In genomic region chr12:110661337-110661972, GRCh38 we compare ENCODE assay signal across 8 cellular contexts. TPM values are rescaled to one million over a fixed set of nuclear protein-coding genes. Genes with fewer than 3 reads are reported as not detected.
DNase-seq lines count a peak whose midpoint lies in the region; ATAC-seq and FAIRE-seq lines count a peak whose summit lies in the region.

No MANE protein-coding gene starts in this region.

- intact Hi-C loops in sciatic nerve (cut with DNase I), result no loop called here

- H3K4me2 ChIP-seq in BLaER1, result peak overlapping the region; percentile 88

- peak overlapping the region; percentile 89 for H3K27ac ChIP-seq in BLaER1

- H3K4me3 ChIP-seq in BLaER1, result peak overlapping the region; percentile 50

- H3K9me3 ChIP-seq in BLaER1, result peaks cover 30% of the 10 kb centered on the region

- FAIRE-seq in frontal cortex (lab: Jason Lieb, UNC), result no peak

- ATAC-seq in GM19395 (IDR thresholded peaks at IDR 0.05; ENCODE audit: unreplicated experiment) (peak; percentile 86), HG03378 (IDR thresholded peaks at IDR 0.05; ENCODE audit: unreplicated experiment) (peak; percentile 87), sciatic nerve (peak; percentile 57)

- peak overlapping the region; percentile 72 for H3K9ac ChIP-seq in BLaER1

- H3K4me1 ChIP-seq in BLaER1, result peaks cover 61% of the 10 kb centered on the region

- no peaks in the 10 kb centered on the region for H4K20me1 ChIP-seq in BLaER1

- peaks cover 38% of the 10 kb centered on the region for H3K36me3 ChIP-seq in BLaER1

- no peaks in the 10 kb centered on the region for H3K27me3 ChIP-seq in BLaER1

- DNase-seq in activated T-cell treated with anti-CD3 and anti-CD28 coated beads for 24 hours (ENCODE audit: low read depth) (peak; percentile 51), sciatic nerve (ENCODE audit: low spot score) (peak; percentile 61), NCI-H128 (lab: John Stamatoyannopoulos, UW; ENCODE audit: unreplicated experiment) (no peak), cortex of kidney (lab: John Stamatoyannopoulos, UW) (no peak), frontal cortex (ENCODE audit: low spot score in 2 of 2) (no peak)

RNA-seq across cellular contexts. Expression of gene HVCN1, which starts 27.5 kb away (rescaled TPM):
- 7.5 TPM for total RNA-seq in sciatic nerve
- 7.3 TPM for total RNA-seq in frontal cortex

RNA-seq across cellular contexts. Expression of gene TCTN1, which starts 47.5 kb away (rescaled TPM):
- total RNA-seq in sciatic nerve (41.0 TPM), frontal cortex (35.9 TPM)

Comparison
In these comparisons a context has a peak if more than half of its experiments do, and no peak if none do; other contexts are left out.
1. DNase-seq: peak in activated T-cell treated with anti-CD3 and anti-CD28 coated beads for 24 hours (single experiment) and sciatic nerve (single experiment); none in NCI-H128 (single experiment), cortex of kidney (single experiment) and frontal cortex (0 of 2).
2. Peak in every context shown above with its lines, with median percentiles within 50 percentile points of each other: ATAC-seq.